Comparison of ENCODE assay signal across 8 cellular contexts in the genomic region with DNA sequence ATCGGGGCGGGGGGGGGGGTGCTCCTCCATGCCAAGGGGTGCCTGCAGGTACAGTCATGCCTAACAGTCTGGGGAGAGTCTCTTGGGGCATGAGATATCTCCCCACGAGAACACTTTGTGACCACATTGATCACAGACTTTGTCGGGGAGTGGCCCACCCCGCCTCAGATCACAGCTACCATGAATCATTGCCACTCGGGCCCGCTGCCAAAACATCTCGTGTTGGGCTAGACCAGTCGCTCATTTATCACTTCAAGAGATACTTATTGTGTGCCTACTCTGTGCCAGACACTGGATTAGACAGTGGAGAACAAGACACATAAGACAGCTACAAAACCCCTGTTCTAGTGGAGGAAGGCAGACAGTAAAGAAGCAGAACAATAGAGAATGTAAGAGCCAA.
DNase-seq lines count a peak whose midpoint lies in the region; ATAC-seq lines count a peak whose summit lies in the region.

No MANE protein-coding gene starts in this region.

- ATAC-seq in activated naive CD4-positive, alpha-beta T cell treated with anti-CD3 and anti-CD28 coated beads, Interleukin-2, amount 50 U/mL, for 72 hours = peak in 1 of 2 donors; percentile 83
- ATAC-seq in HG02884 (IDR thresholded peaks at IDR 0.05; ENCODE audit: unreplicated experiment) (no peak), HG03442 (IDR thresholded peaks at IDR 0.05; ENCODE audit: unreplicated experiment) (no peak)

- H3K9me3 Mint-ChIP-seq in activated naive CD4-positive, alpha-beta T cell treated with anti-CD3 and anti-CD28 coated beads, Interleukin-2, amount 50 U/mL, for 72 hours = no peaks in the 10 kb centered on the region

- DNase-seq in stimulated activated CD4-positive, alpha-beta T cell treated with anti-CD3 and anti-CD28 coated beads, Interleukin-12 subunit alpha, Interleukin-12 subunit beta, amount 100 ng/mL, for 48 hours (ENCODE audit: low read depth in 2 of 3, low spot score in 1 of 3) = peak in 2 of 3 donors; percentile 10 to 12
- DNase-seq in stimulated activated CD4-positive, alpha-beta T cell treated with anti-CD3 and anti-CD28 coated beads, Interleukin-12 subunit alpha, Interleukin-12 subunit beta, amount 100 ng/mL, for 4 hours = no peak
- no peak for DNase-seq in activated naive CD4-positive, alpha-beta T cell treated with anti-CD3 and anti-CD28 coated beads, Interleukin-2, amount 50 U/mL, for 72 hours (ENCODE audit: low spot score in 2 of 2)
- DNase-seq in medulla oblongata (ENCODE audit: extremely low spot score) (peak; percentile 20), NCI-H510A treated with DMSO at 0.1 percent for 48 hours (lab: John Stamatoyannopoulos, UW) (no peak), H4 (ENCODE audit: low spot score) (no peak)

- peak overlapping the region; percentile 24 to 70 for H3K27ac Mint-ChIP-seq in activated naive CD4-positive, alpha-beta T cell treated with anti-CD3 and anti-CD28 coated beads, Interleukin-2, amount 50 U/mL, for 72 hours

- peaks cover 4 to 8% of the 10 kb centered on the region in 2 donors for H3K36me3 Mint-ChIP-seq in activated naive CD4-positive, alpha-beta T cell treated with anti-CD3 and anti-CD28 coated beads, Interleukin-2, amount 50 U/mL, for 72 hours

Comparison
In these comparisons a context has a peak if more than half of its experiments do, and no peak if none do; other contexts are left out.
1. DNase-seq: peak in stimulated activated CD4-positive, alpha-beta T cell treated with anti-CD3 and anti-CD28 coated beads, Interleukin-12 subunit alpha, Interleukin-12 subunit beta, amount 100 ng/mL, for 48 hours (2 of 3) and medulla oblongata (single experiment); none in stimulated activated CD4-positive, alpha-beta T cell treated with anti-CD3 and anti-CD28 coated beads, Interleukin-12 subunit alpha, Interleukin-12 subunit beta, amount 100 ng/mL, for 4 hours (single experiment), activated naive CD4-positive, alpha-beta T cell treated with anti-CD3 and anti-CD28 coated beads, Interleukin-2, amount 50 U/mL, for 72 hours (0 of 2), NCI-H510A treated with DMSO at 0.1 percent for 48 hours (single experiment) and H4 (single experiment).